Comparison of ENCODE assay signal across 2 cellular contexts in the genomic region with DNA sequence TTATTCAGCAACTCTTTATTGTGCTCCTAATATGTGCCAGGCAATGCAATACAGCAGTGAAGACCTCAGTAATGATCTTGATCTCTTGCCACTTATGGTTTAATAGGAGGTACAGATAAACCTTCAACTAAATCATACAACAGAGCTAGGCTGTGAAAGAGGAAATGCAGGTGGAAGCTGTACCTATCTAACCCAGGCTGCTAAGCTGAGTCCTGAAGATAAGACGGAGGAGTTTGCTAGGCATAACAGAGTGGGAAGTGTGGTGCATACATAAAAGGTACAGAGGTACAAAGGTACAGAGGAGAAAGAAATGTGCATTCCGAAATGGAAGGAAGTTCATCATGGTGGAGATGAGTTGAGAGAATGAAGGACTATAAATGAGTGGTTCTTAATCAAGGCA.
TF ChIP-seq lines count a peak whose summit lies in the region.

No MANE protein-coding gene starts in this region.

TF ChIP-seq in GM23338, 12 proteins besides CTCF, POLR2A, EP300 and RAD21 (continued from another document):
- TF ChIP-seq, protein P1, sequence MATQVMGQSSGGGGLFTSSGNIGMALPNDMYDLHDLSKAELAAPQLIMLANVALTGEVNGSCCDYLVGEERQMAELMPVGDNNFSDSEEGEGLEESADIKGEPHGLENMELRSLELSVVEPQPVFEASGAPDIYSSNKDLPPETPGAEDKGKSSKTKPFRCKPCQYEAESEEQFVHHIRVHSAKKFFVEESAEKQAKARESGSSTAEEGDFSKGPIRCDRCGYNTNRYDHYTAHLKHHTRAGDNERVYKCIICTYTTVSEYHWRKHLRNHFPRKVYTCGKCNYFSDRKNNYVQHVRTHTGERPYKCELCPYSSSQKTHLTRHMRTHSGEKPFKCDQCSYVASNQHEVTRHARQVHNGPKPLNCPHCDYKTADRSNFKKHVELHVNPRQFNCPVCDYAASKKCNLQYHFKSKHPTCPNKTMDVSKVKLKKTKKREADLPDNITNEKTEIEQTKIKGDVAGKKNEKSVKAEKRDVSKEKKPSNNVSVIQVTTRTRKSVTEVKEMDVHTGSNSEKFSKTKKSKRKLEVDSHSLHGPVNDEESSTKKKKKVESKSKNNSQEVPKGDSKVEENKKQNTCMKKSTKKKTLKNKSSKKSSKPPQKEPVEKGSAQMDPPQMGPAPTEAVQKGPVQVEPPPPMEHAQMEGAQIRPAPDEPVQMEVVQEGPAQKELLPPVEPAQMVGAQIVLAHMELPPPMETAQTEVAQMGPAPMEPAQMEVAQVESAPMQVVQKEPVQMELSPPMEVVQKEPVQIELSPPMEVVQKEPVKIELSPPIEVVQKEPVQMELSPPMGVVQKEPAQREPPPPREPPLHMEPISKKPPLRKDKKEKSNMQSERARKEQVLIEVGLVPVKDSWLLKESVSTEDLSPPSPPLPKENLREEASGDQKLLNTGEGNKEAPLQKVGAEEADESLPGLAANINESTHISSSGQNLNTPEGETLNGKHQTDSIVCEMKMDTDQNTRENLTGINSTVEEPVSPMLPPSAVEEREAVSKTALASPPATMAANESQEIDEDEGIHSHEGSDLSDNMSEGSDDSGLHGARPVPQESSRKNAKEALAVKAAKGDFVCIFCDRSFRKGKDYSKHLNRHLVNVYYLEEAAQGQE (IDR thresholded peaks at IDR 0.05; ENCODE audit: unreplicated experiment) = no peak
- no peak for TF ChIP-seq EZH2phosphoT487 (IDR thresholded peaks at IDR 0.05; ENCODE audit: unreplicated experiment)
- no peak for TF ChIP-seq NANOG (IDR thresholded peaks at IDR 0.05; ENCODE audit: borderline replicate concordance)

TF ChIP-seq in K562, 482 proteins besides CTCF, POLR2A, EP300 and RAD21 (continued from another document):
- TF ChIP-seq SPI1 (IDR thresholded peaks at IDR 0.05; ENCODE audit: borderline replicate concordance, low read depth, low read length) (peak; percentile 89), TAF7 (tag; IDR thresholded peaks at IDR 0.05) (no peak), MEIS2 (IDR thresholded peaks at IDR 0.05; ENCODE audit: partially characterized antibody) (peak; percentile 11), KLF16 (IDR thresholded peaks at IDR 0.05) (peak; percentile 54), TAL1 (IDR thresholded peaks at IDR 0.05) (peak; percentile 70), SMARCE1 (IDR thresholded peaks at IDR 0.05) (peak; percentile 62), FOXM1 (IDR thresholded peaks at IDR 0.05; ENCODE audit: low read depth) (peak; percentile 38; the same call in 1 of the 2 replicates), FOXM1 (CRISPR knock-in tag; IDR thresholded peaks at IDR 0.05; ENCODE audit: low read depth) (no peak), RCOR1 (IDR thresholded peaks at IDR 0.05; ENCODE audit: borderline replicate concordance in 1 of 2, low read depth in 2 of 2, low read length in 2 of 2) (0 out of 4 replicates have a peak, but pooled peaks of 1 of the 2 experiments have one; percentile 9), ZNF263 (CRISPR knock-in tag; IDR thresholded peaks at IDR 0.05; ENCODE audit: borderline replicate concordance) (no peak), RHOXF2B (CRISPR knock-in tag; conservative IDR thresholded peaks at IDR 0.05) (no peak), ARID1B (IDR thresholded peaks at IDR 0.05) (peak; percentile 86), NCOR1 (IDR thresholded peaks at IDR 0.05) (peak; percentile 63; the same call in 1 of the 2 replicates), ZEB2 (IDR thresholded peaks at IDR 0.05) (peak; percentile 74), SMARCA4 (IDR thresholded peaks at IDR 0.05) (peak; percentile 66; the same call in 1 of the 2 replicates), MTA2 (IDR thresholded peaks at IDR 0.05; ENCODE audit: low read depth) (peak; percentile 56), CBFA2T3 (IDR thresholded peaks at IDR 0.05) (peak; percentile 90), SOX6 (IDR thresholded peaks at IDR 0.05) (peak; percentile 34; the same call in 1 of the 2 replicates), CBFA2T2 (conservative IDR thresholded peaks at IDR 0.05) (peak; percentile 82), TEAD4 (IDR thresholded peaks at IDR 0.05; ENCODE audit: low read length) (peak; percentile 82), TEAD4 (CRISPR knock-in tag; IDR thresholded peaks at IDR 0.05; ENCODE audit: borderline replicate concordance) (no peak), CTBP1 (IDR thresholded peaks at IDR 0.05; ENCODE audit: borderline replicate concordance) (peak; percentile 48; the same call in 1 of the 2 replicates), DPF2 (IDR thresholded peaks at IDR 0.05) (peak; percentile 68), SMAD4 (CRISPR knock-in tag; conservative IDR thresholded peaks at IDR 0.05) (0 out of 2 replicates have a peak, but pooled peaks have one; percentile 15), PHB (CRISPR knock-in tag; IDR thresholded peaks at IDR 0.05) (no peak), POLR2AphosphoS5 (IDR thresholded peaks at IDR 0.05; ENCODE audit: control insufficient read depth, insufficient read depth, low read depth, low read length) (peak; percentile 78; the same call in 1 of the 2 replicates)
- TF ChIP-seq, protein P2, sequence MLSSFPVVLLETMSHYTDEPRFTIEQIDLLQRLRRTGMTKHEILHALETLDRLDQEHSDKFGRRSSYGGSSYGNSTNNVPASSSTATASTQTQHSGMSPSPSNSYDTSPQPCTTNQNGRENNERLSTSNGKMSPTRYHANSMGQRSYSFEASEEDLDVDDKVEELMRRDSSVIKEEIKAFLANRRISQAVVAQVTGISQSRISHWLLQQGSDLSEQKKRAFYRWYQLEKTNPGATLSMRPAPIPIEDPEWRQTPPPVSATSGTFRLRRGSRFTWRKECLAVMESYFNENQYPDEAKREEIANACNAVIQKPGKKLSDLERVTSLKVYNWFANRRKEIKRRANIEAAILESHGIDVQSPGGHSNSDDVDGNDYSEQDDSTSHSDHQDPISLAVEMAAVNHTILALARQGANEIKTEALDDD (IDR thresholded peaks at IDR 0.05) = peak; percentile 79
- TF ChIP-seq, protein P3, sequence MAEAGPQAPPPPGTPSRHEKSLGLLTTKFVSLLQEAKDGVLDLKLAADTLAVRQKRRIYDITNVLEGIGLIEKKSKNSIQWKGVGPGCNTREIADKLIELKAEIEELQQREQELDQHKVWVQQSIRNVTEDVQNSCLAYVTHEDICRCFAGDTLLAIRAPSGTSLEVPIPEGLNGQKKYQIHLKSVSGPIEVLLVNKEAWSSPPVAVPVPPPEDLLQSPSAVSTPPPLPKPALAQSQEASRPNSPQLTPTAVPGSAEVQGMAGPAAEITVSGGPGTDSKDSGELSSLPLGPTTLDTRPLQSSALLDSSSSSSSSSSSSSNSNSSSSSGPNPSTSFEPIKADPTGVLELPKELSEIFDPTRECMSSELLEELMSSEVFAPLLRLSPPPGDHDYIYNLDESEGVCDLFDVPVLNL (CRISPR knock-in tag; IDR thresholded peaks at IDR 0.05; ENCODE audit: low read depth) = no peak
- TF ChIP-seq, protein P4, sequence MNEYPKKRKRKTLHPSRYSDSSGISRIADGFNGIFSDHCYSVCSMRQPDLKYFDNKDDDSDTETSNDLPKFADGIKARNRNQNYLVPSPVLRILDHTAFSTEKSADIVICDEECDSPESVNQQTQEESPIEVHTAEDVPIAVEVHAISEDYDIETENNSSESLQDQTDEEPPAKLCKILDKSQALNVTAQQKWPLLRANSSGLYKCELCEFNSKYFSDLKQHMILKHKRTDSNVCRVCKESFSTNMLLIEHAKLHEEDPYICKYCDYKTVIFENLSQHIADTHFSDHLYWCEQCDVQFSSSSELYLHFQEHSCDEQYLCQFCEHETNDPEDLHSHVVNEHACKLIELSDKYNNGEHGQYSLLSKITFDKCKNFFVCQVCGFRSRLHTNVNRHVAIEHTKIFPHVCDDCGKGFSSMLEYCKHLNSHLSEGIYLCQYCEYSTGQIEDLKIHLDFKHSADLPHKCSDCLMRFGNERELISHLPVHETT (CRISPR knock-in tag; conservative IDR thresholded peaks at IDR 0.05 in 1 of 2, IDR thresholded peaks at IDR 0.05 in 1 of 2) = no peak
- TF ChIP-seq, protein P5, sequence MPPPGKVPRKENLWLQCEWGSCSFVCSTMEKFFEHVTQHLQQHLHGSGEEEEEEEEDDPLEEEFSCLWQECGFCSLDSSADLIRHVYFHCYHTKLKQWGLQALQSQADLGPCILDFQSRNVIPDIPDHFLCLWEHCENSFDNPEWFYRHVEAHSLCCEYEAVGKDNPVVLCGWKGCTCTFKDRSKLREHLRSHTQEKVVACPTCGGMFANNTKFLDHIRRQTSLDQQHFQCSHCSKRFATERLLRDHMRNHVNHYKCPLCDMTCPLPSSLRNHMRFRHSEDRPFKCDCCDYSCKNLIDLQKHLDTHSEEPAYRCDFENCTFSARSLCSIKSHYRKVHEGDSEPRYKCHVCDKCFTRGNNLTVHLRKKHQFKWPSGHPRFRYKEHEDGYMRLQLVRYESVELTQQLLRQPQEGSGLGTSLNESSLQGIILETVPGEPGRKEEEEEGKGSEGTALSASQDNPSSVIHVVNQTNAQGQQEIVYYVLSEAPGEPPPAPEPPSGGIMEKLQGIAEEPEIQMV (tag; conservative IDR thresholded peaks at IDR 0.05; ENCODE audit: low read depth) = no peak
- TF ChIP-seq, protein P6, sequence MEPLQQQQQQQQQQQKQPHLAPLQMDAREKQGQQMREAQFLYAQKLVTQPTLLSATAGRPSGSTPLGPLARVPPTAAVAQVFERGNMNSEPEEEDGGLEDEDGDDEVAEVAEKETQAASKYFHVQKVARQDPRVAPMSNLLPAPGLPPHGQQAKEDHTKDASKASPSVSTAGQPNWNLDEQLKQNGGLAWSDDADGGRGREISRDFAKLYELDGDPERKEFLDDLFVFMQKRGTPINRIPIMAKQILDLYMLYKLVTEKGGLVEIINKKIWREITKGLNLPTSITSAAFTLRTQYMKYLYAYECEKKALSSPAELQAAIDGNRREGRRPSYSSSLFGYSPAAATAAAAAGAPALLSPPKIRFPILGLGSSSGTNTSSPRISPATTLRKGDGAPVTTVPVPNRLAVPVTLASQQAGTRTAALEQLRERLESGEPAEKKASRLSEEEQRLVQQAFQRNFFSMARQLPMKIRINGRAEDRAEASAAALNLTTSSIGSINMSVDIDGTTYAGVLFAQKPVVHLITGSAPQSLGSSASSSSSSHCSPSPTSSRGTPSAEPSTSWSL (CRISPR knock-in tag; IDR thresholded peaks at IDR 0.05; ENCODE audit: borderline replicate concordance) = no peak
- TF ChIP-seq, protein P7, sequence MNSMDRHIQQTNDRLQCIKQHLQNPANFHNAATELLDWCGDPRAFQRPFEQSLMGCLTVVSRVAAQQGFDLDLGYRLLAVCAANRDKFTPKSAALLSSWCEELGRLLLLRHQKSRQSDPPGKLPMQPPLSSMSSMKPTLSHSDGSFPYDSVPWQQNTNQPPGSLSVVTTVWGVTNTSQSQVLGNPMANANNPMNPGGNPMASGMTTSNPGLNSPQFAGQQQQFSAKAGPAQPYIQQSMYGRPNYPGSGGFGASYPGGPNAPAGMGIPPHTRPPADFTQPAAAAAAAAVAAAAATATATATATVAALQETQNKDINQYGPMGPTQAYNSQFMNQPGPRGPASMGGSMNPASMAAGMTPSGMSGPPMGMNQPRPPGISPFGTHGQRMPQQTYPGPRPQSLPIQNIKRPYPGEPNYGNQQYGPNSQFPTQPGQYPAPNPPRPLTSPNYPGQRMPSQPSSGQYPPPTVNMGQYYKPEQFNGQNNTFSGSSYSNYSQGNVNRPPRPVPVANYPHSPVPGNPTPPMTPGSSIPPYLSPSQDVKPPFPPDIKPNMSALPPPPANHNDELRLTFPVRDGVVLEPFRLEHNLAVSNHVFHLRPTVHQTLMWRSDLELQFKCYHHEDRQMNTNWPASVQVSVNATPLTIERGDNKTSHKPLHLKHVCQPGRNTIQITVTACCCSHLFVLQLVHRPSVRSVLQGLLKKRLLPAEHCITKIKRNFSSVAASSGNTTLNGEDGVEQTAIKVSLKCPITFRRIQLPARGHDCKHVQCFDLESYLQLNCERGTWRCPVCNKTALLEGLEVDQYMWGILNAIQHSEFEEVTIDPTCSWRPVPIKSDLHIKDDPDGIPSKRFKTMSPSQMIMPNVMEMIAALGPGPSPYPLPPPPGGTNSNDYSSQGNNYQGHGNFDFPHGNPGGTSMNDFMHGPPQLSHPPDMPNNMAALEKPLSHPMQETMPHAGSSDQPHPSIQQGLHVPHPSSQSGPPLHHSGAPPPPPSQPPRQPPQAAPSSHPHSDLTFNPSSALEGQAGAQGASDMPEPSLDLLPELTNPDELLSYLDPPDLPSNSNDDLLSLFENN (IDR thresholded peaks at IDR 0.05; ENCODE audit: low read depth in 2 of 2, low read length in 2 of 2) = no peak
